17 cellular contexts compared by ENCODE assay signal in the genomic region with DNA sequence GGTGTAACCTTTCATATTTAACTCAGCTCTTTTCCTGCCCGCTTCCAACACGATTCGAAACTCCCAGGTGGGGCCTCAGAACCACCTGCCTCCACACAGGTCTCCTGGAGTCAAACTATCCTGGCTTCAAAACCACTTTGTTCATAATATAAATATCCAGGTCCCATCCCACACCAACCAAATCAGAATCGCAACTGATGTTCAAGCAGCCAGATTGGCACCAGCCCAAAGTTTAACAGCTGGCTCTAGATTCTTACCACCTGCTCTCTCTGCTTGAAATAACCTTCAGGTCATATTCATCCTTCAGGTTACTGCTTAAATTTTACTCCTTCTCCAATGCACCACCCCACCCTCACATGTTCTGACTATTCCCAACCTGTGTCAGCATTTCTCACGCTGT.
"Had no signal": no experiment of that assay in that cellular context is flagged by ENCODE, and none has a peak within 500 bp of the region (broad histone marks: within the 10 kb centered on the region; RNA-seq: fewer than 3 reads in every experiment).

No MANE protein-coding gene starts in this region.

- H3K79me2 ChIP-seq: hepatocyte had no signal

- H3K9me3 ChIP-seq: esophagus squamous epithelium, mucosa of descending colon, right atrium auricular region, transverse colon, uterus had no signal

- H2AFZ ChIP-seq: hepatocyte had no signal

- H3K4me1 ChIP-seq: esophagus squamous epithelium, right atrium auricular region, transverse colon, uterus had no signal

- H3K4me3 ChIP-seq: esophagus squamous epithelium, hepatocyte, mucosa of descending colon, right atrium auricular region, transverse colon, uterus had no signal

- DNase-seq: activated CD4-positive, alpha-beta T cell treated with anti-CD3 and anti-CD28 coated beads for 48 hours; activated CD4-positive, CD25-positive, alpha-beta regulatory T cell; activated CD8-positive, alpha-beta T cell treated with anti-CD3 and anti-CD28 coated beads for 36 hours; activated naive CD4-positive, alpha-beta T cell; activated naive CD8-positive, alpha-beta T cell treated with anti-CD3 and anti-CD28 coated beads for 36 hours; activated T-cell treated with anti-CD3 and anti-CD28 coated beads, Interleukin-2, amount 50 U/mL, for 1 hour; amniotic stem cell; effector memory CD4-positive, alpha-beta T cell; esophagus squamous epithelium; naive B cell; stimulated activated CD4-positive, alpha-beta T cell treated with anti-CD3 and anti-CD28 coated beads, Interleukin-15, amount 100 ng/mL, for 24 hours; stimulated activated CD4-positive, alpha-beta T cell treated with anti-CD3 and anti-CD28 coated beads, Interleukin-2, amount 100 ng/mL, for 48 hours; transverse colon; uterus had no signal

- H3K4me2 ChIP-seq: hepatocyte had no signal

- H3K36me3 ChIP-seq: esophagus squamous epithelium, right atrium auricular region, transverse colon, uterus had no signal

- H3K27me3 ChIP-seq: esophagus squamous epithelium, hepatocyte, right atrium auricular region, transverse colon, uterus had no signal

- H3K27ac ChIP-seq: esophagus squamous epithelium, hepatocyte, right atrium auricular region, uterus had no signal
